Comparison of ENCODE assay signal across 8 cellular contexts in the genomic region with DNA sequence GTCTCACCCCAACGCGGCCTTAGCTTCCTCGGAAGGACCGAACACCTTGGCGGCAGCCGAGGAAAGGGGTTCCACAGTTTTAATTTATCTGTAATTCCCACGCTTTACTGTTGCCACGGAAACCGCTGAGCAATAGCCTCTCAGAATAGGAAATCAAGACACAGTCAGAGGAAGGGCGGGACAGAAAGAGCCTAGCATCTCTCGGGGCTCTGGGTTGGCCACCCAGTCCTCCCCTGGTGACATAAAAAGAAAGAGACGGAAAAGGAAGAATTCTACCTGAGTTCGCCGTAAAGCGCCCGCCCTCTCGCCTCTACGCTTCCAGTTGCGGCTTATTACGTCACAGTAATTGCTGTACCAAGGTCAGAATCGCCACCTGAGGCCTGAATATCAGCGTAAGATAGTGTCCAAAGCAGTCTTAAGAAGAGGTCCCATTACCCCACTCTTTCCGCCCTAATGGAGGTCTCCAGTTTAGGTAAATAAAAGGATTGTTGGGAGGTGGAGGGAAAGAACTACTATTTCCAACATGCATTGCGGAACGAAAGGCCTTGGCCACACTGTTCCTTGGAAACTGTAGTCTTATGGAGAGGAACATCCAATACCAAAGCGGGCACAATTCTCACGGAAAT. TPM values are rescaled to one million over a fixed set of nuclear protein-coding genes. Genes with fewer than 3 reads are reported as not detected.
A peak's percentile ranks its signal among the peaks of the same experiment; 100 is the strongest.
DNase-seq lines count a peak whose midpoint lies in the region; ATAC-seq and TF ChIP-seq lines count a peak whose summit lies in the region.

No MANE protein-coding gene starts in this region.

- TF ChIP-seq CTCF in GM10248 (IDR thresholded peaks at IDR 0.05; ENCODE audit: control extremely low read depth, extremely low read depth, low read depth, missing control alignments) (no peak), cardiac muscle cell (IDR thresholded peaks at IDR 0.05; ENCODE audit: low read depth, low read length) (no peak), parathyroid adenoma (IDR thresholded peaks at IDR 0.05) (no peak), tibial nerve (IDR thresholded peaks at IDR 0.05) (peak in 1 of 5 experiments; percentile 0)

- H3K27ac ChIP-seq in cardiac muscle cell (peak overlapping the region; percentile 98), parathyroid adenoma (peak overlapping the region; percentile 87), tibial nerve (peak overlapping the region; percentile 92 to 99 (median 96))

- H3K4me3 ChIP-seq in cardiac muscle cell = peak overlapping the region; percentile 82
- peak overlapping the region; percentile 94 for H3K4me3 ChIP-seq in parathyroid adenoma (ENCODE audit: low read depth, low read length)
- H3K4me3 ChIP-seq in tibial nerve = peak overlapping the region; percentile 63 to 73 (median 66)

- H3K4me1 Mint-ChIP-seq in activated naive CD8-positive, alpha-beta T cell treated with anti-CD3 and anti-CD28 coated beads, Interleukin-2, amount 50 U/mL, for 24 hours = peaks cover 28% of the 10 kb centered on the region

- H3K27ac Mint-ChIP-seq in activated naive CD8-positive, alpha-beta T cell treated with anti-CD3 and anti-CD28 coated beads, Interleukin-2, amount 50 U/mL, for 24 hours = no peak overlapping the region

- CTCF ChIA-PET in GM10248 (lab: Yijun Ruan, JAX) = no interaction called here

- TF ChIP-seq EP300 in tibial nerve (IDR thresholded peaks at IDR 0.05) = peak; percentile 52 to 85

- peak; percentile 49 to 70 for TF ChIP-seq POLR2A in tibial nerve (IDR thresholded peaks at IDR 0.05)

- H3K36me3 Mint-ChIP-seq in activated naive CD8-positive, alpha-beta T cell treated with anti-CD3 and anti-CD28 coated beads, Interleukin-2, amount 50 U/mL, for 24 hours (ENCODE audit: low read depth) = peaks cover 1% of the 10 kb centered on the region

- H3K4me2 ChIP-seq in parathyroid adenoma (ENCODE audit: low read length) = peak overlapping the region; percentile 93

- H3K27me3 Mint-ChIP-seq in activated naive CD8-positive, alpha-beta T cell treated with anti-CD3 and anti-CD28 coated beads, Interleukin-2, amount 50 U/mL, for 24 hours = no peaks in the 10 kb centered on the region

- DNase-seq in GM10248 (ENCODE audit: extremely low spot score) (peak; percentile 96), NCI-H128 (lab: John Stamatoyannopoulos, UW; ENCODE audit: unreplicated experiment) (peak; percentile 75), SKM-1 treated with dmso at 0.1 percent for 144 hours (lab: John Stamatoyannopoulos, UW; ENCODE audit: unreplicated experiment) (peak; percentile 98), cardiac muscle cell (ENCODE audit: low read depth in 1 of 2, low spot score in 1 of 2) (peak; percentile 95 to 98), tibial nerve (ENCODE audit: low spot score in 2 of 2) (peak; percentile 82 to 89)
- DNase-seq in activated naive CD8-positive, alpha-beta T cell treated with anti-CD3 and anti-CD28 coated beads, Interleukin-2, amount 50 U/mL, for 24 hours = peak; percentile 82

- H3K27me3 ChIP-seq in cardiac muscle cell = no peaks in the 10 kb centered on the region
- no peaks in the 10 kb centered on the region for H3K27me3 ChIP-seq in parathyroid adenoma (ENCODE audit: control insufficient read depth, insufficient read depth, low read length)
- no peaks in the 10 kb centered on the region for H3K27me3 ChIP-seq in tibial nerve

- 0% methylated on average over 27 of the region's 27 CpGs for WGBS in tibial nerve, 2 donors

- H3K36me3 ChIP-seq in cardiac muscle cell (peaks cover 1% of the 10 kb centered on the region), parathyroid adenoma (ENCODE audit: control insufficient read depth, insufficient read depth, low read length) (no peaks in the 10 kb centered on the region), tibial nerve (peaks cover 0 to 10% (median 0%) of the 10 kb centered on the region in 3 donors)

- H2AFZ ChIP-seq in parathyroid adenoma = peak overlapping the region; percentile 65

- H3K9ac ChIP-seq in parathyroid adenoma = peak overlapping the region; percentile 30

- POLR2A ChIA-PET in GM10248 (lab: Yijun Ruan, JAX) = interaction anchor here (0.6 to 1.0 kb wide), 3 partner anchors 147 to 268 kb away, joined by 3 to 6 read pairs (median 3); no protein-coding TSS in a partner anchor

- no peak overlapping the region for H3K4me3 Mint-ChIP-seq in activated naive CD8-positive, alpha-beta T cell treated with anti-CD3 and anti-CD28 coated beads, Interleukin-2, amount 50 U/mL, for 24 hours

- peaks cover 13% of the 10 kb centered on the region for H3K4me1 ChIP-seq in cardiac muscle cell (ENCODE audit: low read depth)
- H3K4me1 ChIP-seq in parathyroid adenoma = peaks cover 11% of the 10 kb centered on the region
- peaks cover 0 to 53% (median 41%) of the 10 kb centered on the region in 4 donors for H3K4me1 ChIP-seq in tibial nerve

- peaks cover 23% of the 10 kb centered on the region for H3K79me2 ChIP-seq in parathyroid adenoma

- H3K9me3 Mint-ChIP-seq in activated naive CD8-positive, alpha-beta T cell treated with anti-CD3 and anti-CD28 coated beads, Interleukin-2, amount 50 U/mL, for 24 hours = no peaks in the 10 kb centered on the region

- peak; percentile 69 for ATAC-seq in HG02759 (IDR thresholded peaks at IDR 0.05; ENCODE audit: unreplicated experiment)
- peak; percentile 86 for ATAC-seq in activated naive CD8-positive, alpha-beta T cell treated with anti-CD3 and anti-CD28 coated beads, Interleukin-2, amount 50 U/mL, for 24 hours

- H3K9me3 ChIP-seq in cardiac muscle cell (ENCODE audit: low read depth) (no peaks in the 10 kb centered on the region), parathyroid adenoma (ENCODE audit: control insufficient read depth, low read length) (no peaks in the 10 kb centered on the region), tibial nerve (no peaks in the 10 kb centered on the region)

RNA-seq across cellular contexts. Expression of a gene that starts 0.8 kb away (rescaled TPM):
- total RNA-seq in cardiac muscle cell = 50.1 and 62.8 TPM in 2 replicates
- polyA plus RNA-seq in cardiac muscle cell = 45.5 and 51.8 TPM in 2 replicates
- total RNA-seq in tibial nerve = 10 to 100 TPM; 61.7 to 80.0 (median 73.5) TPM

RNA-seq across cellular contexts. Expression of a gene that starts 41.4 kb away (rescaled TPM):
- total RNA-seq in cardiac muscle cell (4.2 and 5.8 TPM in 2 replicates), tibial nerve (10 to 100 TPM in 3 of 4 donors, 1 to 10 TPM in 1; 5.1 to 28.5 (median 11.9) TPM)
- polyA plus RNA-seq in cardiac muscle cell = 6.1 and 6.6 TPM in 2 replicates

RNA-seq across cellular contexts. Expression of a gene that starts 45.1 kb away (rescaled TPM):
- total RNA-seq in cardiac muscle cell (11.3 and 12.9 TPM in 2 replicates), tibial nerve (1 to 10 TPM; 4.6 to 9.8 (median 6.9) TPM)
- 7.2 and 7.4 TPM in 2 replicates for polyA plus RNA-seq in cardiac muscle cell

RNA-seq across cellular contexts. Expression of a gene that starts 58.2 kb away (rescaled TPM):
- total RNA-seq in cardiac muscle cell (0.48 TPM in 1 of 2 replicates, not detected in the other), tibial nerve (not detected)
- polyA plus RNA-seq in cardiac muscle cell = 2.8 and 6.1 TPM in 2 replicates

Comparison
In these comparisons a context has a peak if more than half of its experiments do, and no peak if none do; other contexts are left out.
1. Peak in every context shown above with its lines: DNase-seq, ATAC-seq, H3K4me3 ChIP-seq and H3K27ac ChIP-seq.